1 cellular context compared by ENCODE assay signal in genomic region chr18:26159353-26159752, GRCh38.
TF ChIP-seq lines count a peak whose summit lies in the region.

No MANE protein-coding gene starts in this region.

TF ChIP-seq in HCT116, 20 proteins besides CTCF, POLR2A, EP300 and RAD21 (continued from another document):
- TF ChIP-seq ZBTB33 (IDR thresholded peaks at IDR 0.05; ENCODE audit: extremely low read depth, insufficient replicate concordance, low read length) = no peak
- TF ChIP-seq SRF (IDR thresholded peaks at IDR 0.05; ENCODE audit: low read depth) = no peak
- no peak for TF ChIP-seq ELF1 (IDR thresholded peaks at IDR 0.05; ENCODE audit: borderline replicate concordance, low read depth)
- TF ChIP-seq JUND (IDR thresholded peaks at IDR 0.05) = no peak
- no peak for TF ChIP-seq ATF3 (IDR thresholded peaks at IDR 0.05)
- no peak for TF ChIP-seq CEBPB (IDR thresholded peaks at IDR 0.05; ENCODE audit: low read depth)
- TF ChIP-seq YY1 (IDR thresholded peaks at IDR 0.05; ENCODE audit: extremely low read depth, insufficient replicate concordance, low read depth, low read length) = no peak
- no peak for TF ChIP-seq ZNF274 (IDR thresholded peaks at IDR 0.05; ENCODE audit: low read depth, low read length)
- no peak for TF ChIP-seq SIN3A (IDR thresholded peaks at IDR 0.05; ENCODE audit: low read depth)
- TF ChIP-seq TCF7L2 (IDR thresholded peaks at IDR 0.05; ENCODE audit: borderline replicate concordance, extremely low read depth, insufficient read depth, insufficient read length) = no peak
